Comparison of ENCODE assay signal across 10 cellular contexts in the genomic region with DNA sequence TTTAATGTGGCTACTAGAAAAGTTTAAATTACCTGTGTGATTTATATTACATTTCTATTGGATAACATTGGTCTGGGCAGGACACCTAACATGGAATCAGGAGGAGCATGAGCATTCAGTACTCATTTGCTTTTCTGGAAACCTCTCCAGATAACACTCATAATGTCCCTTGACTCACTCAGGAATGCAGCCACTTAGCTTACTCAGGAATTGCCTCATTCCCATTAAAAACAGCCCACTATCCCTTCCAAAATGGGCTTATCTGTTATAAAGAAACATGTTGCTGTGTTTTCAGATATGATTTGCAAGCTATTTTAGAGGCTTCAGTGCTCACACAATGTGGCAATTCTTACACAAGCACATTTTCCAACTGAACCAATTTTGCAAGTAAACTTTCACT. TPM values are rescaled to one million over a fixed set of nuclear protein-coding genes. Genes with fewer than 3 reads are reported as not detected.
A peak's percentile ranks its signal among the peaks of the same experiment; 100 is the strongest.
DNase-seq lines count a peak whose midpoint lies in the region; ATAC-seq and TF ChIP-seq lines count a peak whose summit lies in the region.
"Had no signal": no experiment of that assay in that cellular context is flagged by ENCODE, and none has a peak within 500 bp of the region (broad histone marks: within the 10 kb centered on the region; RNA-seq: fewer than 3 reads in every experiment).

No MANE protein-coding gene starts in this region.

- TF ChIP-seq CTCF in AG04449 (IDR thresholded peaks at IDR 0.05; ENCODE audit: insufficient read depth, low read length, missing control alignments): no peak
- no peak for TF ChIP-seq CTCF in epithelial cell of esophagus (IDR thresholded peaks at IDR 0.05; ENCODE audit: insufficient read depth, low read depth, low read length, missing control alignments)

- peaks cover 5% of the 10 kb centered on the region; the same call in 1 of the 2 replicates for H3K36me3 ChIP-seq in MG63
- no peaks in the 10 kb centered on the region for H3K36me3 ChIP-seq in mesendoderm (ENCODE audit: control insufficient read depth, insufficient read depth, low read length)

- CTCF ChIA-PET in AG04449 (lab: Yijun Ruan, JAX): interaction anchor here (2.2 kb wide), 1 partner anchor 14 kb away, joined by 5 read pairs; no protein-coding TSS in a partner anchor

- H3K9ac ChIP-seq in mesendoderm (ENCODE audit: low read length): no peak overlapping the region

- H3K4me3 ChIP-seq in AG04449 (ENCODE audit: low read depth, low read length): no peak overlapping the region
- H3K4me3 ChIP-seq in MG63: no peak overlapping the region
- no peak overlapping the region for H3K4me3 ChIP-seq in epithelial cell of esophagus (ENCODE audit: low read length)
- no peak overlapping the region for H3K4me3 ChIP-seq in mesendoderm (ENCODE audit: low read length)

- no peaks in the 10 kb centered on the region for H3K4me1 ChIP-seq in mesendoderm (ENCODE audit: control insufficient read depth, low read depth, low read length)

- H3K9me3 ChIP-seq in MG63: no peaks in the 10 kb centered on the region

- no peaks in the 10 kb centered on the region for H3K79me1 ChIP-seq in mesendoderm (ENCODE audit: low read length)

- no peak overlapping the region for H2BK120ac ChIP-seq in mesendoderm (ENCODE audit: low read depth, low read length)

- no peak overlapping the region for H3K4ac ChIP-seq in mesendoderm (ENCODE audit: low read depth, low read length)

- H2AK5ac ChIP-seq in mesendoderm (ENCODE audit: low read length): no peak overlapping the region

- H3K79me2 ChIP-seq in mesendoderm (ENCODE audit: control insufficient read depth, insufficient read depth, low read length): no peaks in the 10 kb centered on the region

- no peak overlapping the region for H3K23ac ChIP-seq in mesendoderm (ENCODE audit: low read length)

- no peak overlapping the region for H3K4me2 ChIP-seq in mesendoderm (ENCODE audit: low read length)

- H3K27me3 ChIP-seq in MG63 (no peaks in the 10 kb centered on the region), mesendoderm (ENCODE audit: insufficient read depth, low read length, poor library complexity) (no peaks in the 10 kb centered on the region)

- no peak overlapping the region for H3K27ac ChIP-seq in mesendoderm (ENCODE audit: low read depth, low read length)

- peak; percentile 90 for DNase-seq in AG04449 (ENCODE audit: low read depth, low spot score)
- DNase-seq in MG63: peak; percentile 28
- peak; percentile 89 for DNase-seq in epithelial cell of esophagus (ENCODE audit: low read depth)
- peak; percentile 80 for DNase-seq in mesendoderm
- DNase-seq in UCSD-AML1 (lab: John Stamatoyannopoulos, UW; ENCODE audit: unreplicated experiment): no peak
- DNase-seq in NK-92 (lab: John Stamatoyannopoulos, UW; ENCODE audit: unreplicated experiment): no peak
- no peak for DNase-seq in activated gamma-delta T cell treated with Interleukin-2 at 50 U/mL for 16 hours
- DNase-seq: H7, NCI-H2081 had no signal

- POLR2A ChIA-PET in AG04449 (lab: Yijun Ruan, JAX): interaction anchor here (0.7 to 1.5 kb wide), 2 partner anchors 14 to 17 kb away, joined by 5 to 6 read pairs; a partner anchor contains a TSS

- H3K56ac ChIP-seq in mesendoderm (ENCODE audit: low read length): no peak overlapping the region

- H4K8ac ChIP-seq in mesendoderm (ENCODE audit: low read depth, low read length): no peak overlapping the region

- ATAC-seq in HG02840 (IDR thresholded peaks at IDR 0.05; ENCODE audit: low FRiP score, unreplicated experiment): no peak

- H4K5ac ChIP-seq in mesendoderm (ENCODE audit: low read length): no peak overlapping the region

- H2BK15ac ChIP-seq in mesendoderm (replicated peaks; ENCODE audit: low read depth): no peak overlapping the region

- no peak overlapping the region for H3K18ac ChIP-seq in mesendoderm (ENCODE audit: low read length)

- H2BK5ac ChIP-seq in mesendoderm (ENCODE audit: low read length): no peak overlapping the region

RNA-seq across cellular contexts. Expression of a gene that starts 17.1 kb away (rescaled TPM):
- total RNA-seq in MG63 (2014; rRNA removed; shearing (Covaris generic); ENCODE audit: low replicate concordance): 36.9 and 38.0 TPM in 2 replicates
- polyA plus RNA-seq in mesendoderm (2013, experiment 1 of 2): 4.9 TPM
- polyA plus RNA-seq in mesendoderm (2013, experiment 2 of 2): 4.7 TPM

Comparison
In these comparisons a context has a peak if more than half of its experiments do, and no peak if none do; other contexts are left out.
1. DNase-seq: peak in AG04449 (single experiment), MG63 (single experiment), epithelial cell of esophagus (single experiment) and mesendoderm (single experiment); none in UCSD-AML1 (single experiment), NK-92 (single experiment) and activated gamma-delta T cell treated with Interleukin-2 at 50 U/mL for 16 hours (single experiment).